4 cellular contexts compared by ENCODE assay signal in genomic region chr17:21759636-21760035, GRCh38.
DNase-seq lines count a peak whose midpoint lies in the region; ATAC-seq and TF ChIP-seq lines count a peak whose summit lies in the region.
"Not testable (repeated sequence)": the region's sequence is repeated elsewhere in the genome, so short reads cannot be mapped to it uniquely, and the experiment has no call there.

No MANE protein-coding gene starts in this region.

- not testable (repeated sequence) for H3K9me3 Mint-ChIP-seq in memory B cell; stimulated activated naive B cell treated with anti-CD40 and anti-IgM and Interleukin-4, amounts not matched to agents 10 μg/mL and 1 μg/mL and 100 μg/mL, for 72 hours

- not testable (repeated sequence) for DNase-seq in Karpas-422; OCI-LY7 (ENCODE audit: low spot score); memory B cell (ENCODE audit: low spot score in 2 of 2); stimulated activated naive B cell treated with anti-CD40 and anti-IgM and Interleukin-4, amounts not matched to agents 10 μg/mL and 1 μg/mL and 100 μg/mL, for 72 hours

- not testable (repeated sequence) for H3K9me2 ChIP-seq in Karpas-422 (replicated peaks; ENCODE audit: insufficient read depth, low read length); OCI-LY7 (ENCODE audit: insufficient read depth, low read length)

- not testable (repeated sequence) for H3K9ac ChIP-seq in Karpas-422 (ENCODE audit: low read length)

- H3K27ac Mint-ChIP-seq in memory B cell; stimulated activated naive B cell treated with anti-CD40 and anti-IgM and Interleukin-4, amounts not matched to agents 10 μg/mL and 1 μg/mL and 100 μg/mL, for 72 hours: not testable (repeated sequence)

- H3K36me3 ChIP-seq in Karpas-422 (ENCODE audit: insufficient read depth, low read length); OCI-LY7 (ENCODE audit: insufficient read depth, low read length): not testable (repeated sequence)

- not testable (repeated sequence) for H3K27me3 Mint-ChIP-seq in memory B cell; stimulated activated naive B cell treated with anti-CD40 and anti-IgM and Interleukin-4, amounts not matched to agents 10 μg/mL and 1 μg/mL and 100 μg/mL, for 72 hours

- peak; percentile 27 for ATAC-seq in memory B cell (ENCODE audit: low read depth)
- peak; percentile 72 to 79 for ATAC-seq in stimulated activated naive B cell treated with anti-CD40 and anti-IgM and Interleukin-4, amounts not matched to agents 10 μg/mL and 1 μg/mL and 100 μg/mL, for 72 hours (replicated peaks)

- not testable (repeated sequence) for H3K4me3 ChIP-seq in Karpas-422 (ENCODE audit: low read length); OCI-LY7 (ENCODE audit: low read depth, low read length, poor library complexity, severe bottlenecking)

- H3K9me3 ChIP-seq in Karpas-422 (ENCODE audit: low read length); OCI-LY7 (ENCODE audit: low read length): not testable (repeated sequence)

- POLR2A ChIA-PET in OCI-LY7 (lab: Charles Lee): not testable (repeated sequence)

- not testable (repeated sequence) for H3K4me3 Mint-ChIP-seq in memory B cell; stimulated activated naive B cell treated with anti-CD40 and anti-IgM and Interleukin-4, amounts not matched to agents 10 μg/mL and 1 μg/mL and 100 μg/mL, for 72 hours

- H4K20me1 ChIP-seq in Karpas-422 (ENCODE audit: insufficient read depth, low read depth, low read length); OCI-LY7 (ENCODE audit: insufficient read depth, low read length): not testable (repeated sequence)

- H2AFZ ChIP-seq in Karpas-422 (ENCODE audit: low read length); OCI-LY7 (ENCODE audit: low read length): not testable (repeated sequence)

- not testable (repeated sequence) for BruUV-seq in OCI-LY7 (replicated peaks; lab: Mats Ljungman, UMichigan)

- H3K4me1 Mint-ChIP-seq in memory B cell; stimulated activated naive B cell treated with anti-CD40 and anti-IgM and Interleukin-4, amounts not matched to agents 10 μg/mL and 1 μg/mL and 100 μg/mL, for 72 hours: not testable (repeated sequence)

- peak overlapping the region; percentile 62 for H3K27ac ChIP-seq in Karpas-422 (ENCODE audit: low read length)
- not testable (repeated sequence) for H3K27ac ChIP-seq in OCI-LY7 (ENCODE audit: low read depth, low read length, poor library complexity, severe bottlenecking)

- H3K79me2 ChIP-seq in Karpas-422 (ENCODE audit: low read length); OCI-LY7 (ENCODE audit: insufficient read depth, low read depth, low read length): not testable (repeated sequence)

- TF ChIP-seq CTCF in OCI-LY7 (conservative IDR thresholded peaks at IDR 0.05; ENCODE audit: low read length): not testable (repeated sequence)

- not testable (repeated sequence) for H3K27me3 ChIP-seq in Karpas-422 (ENCODE audit: low read length)

- H3K36me3 Mint-ChIP-seq in memory B cell; stimulated activated naive B cell treated with anti-CD40 and anti-IgM and Interleukin-4, amounts not matched to agents 10 μg/mL and 1 μg/mL and 100 μg/mL, for 72 hours: not testable (repeated sequence)

- H3K4me1 ChIP-seq in Karpas-422 (ENCODE audit: low read length): peaks cover 47% of the 10 kb centered on the region
- not testable (repeated sequence) for H3K4me1 ChIP-seq in OCI-LY7 (ENCODE audit: insufficient read depth, low read length, poor library complexity, severe bottlenecking)

- intact Hi-C loops in OCI-LY7 (cut with micrococcal nuclease; ENCODE audit: unreplicated experiment): not testable (repeated sequence)

- H3K4me2 ChIP-seq in Karpas-422 (ENCODE audit: low read depth, low read length, poor library complexity, severe bottlenecking): peak overlapping the region; percentile 29
- 0 out of 2 replicates have a peak overlapping the region, but pooled peaks have one; percentile 9 for H3K4me2 ChIP-seq in OCI-LY7 (ENCODE audit: low read length)

- CTCF ChIA-PET in OCI-LY7 (lab: Charles Lee; ENCODE audit: unreplicated experiment): not testable (repeated sequence)
